Comparison of ENCODE assay signal across 3 cellular contexts in the genomic region with DNA sequence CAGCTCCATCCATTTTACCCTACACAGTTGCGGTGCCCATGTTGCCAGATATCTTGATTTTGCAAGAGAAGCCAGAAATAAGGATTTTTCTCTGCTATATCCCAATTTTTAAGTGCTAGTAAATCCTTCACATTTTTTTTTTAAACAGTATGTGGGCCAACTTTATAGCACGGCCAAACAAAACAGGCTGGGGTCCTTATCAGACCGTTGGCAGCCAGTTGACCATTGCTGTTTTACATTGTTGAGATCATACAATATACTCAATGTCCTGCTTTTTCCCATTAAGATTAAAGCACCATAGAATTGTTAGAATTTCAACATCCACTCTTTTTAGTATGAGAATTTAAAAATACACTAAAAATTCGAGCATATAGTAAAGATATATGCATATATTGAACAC.
"Had no signal": no experiment of that assay in that cellular context is flagged by ENCODE, and none has a peak within 500 bp of the region (broad histone marks: within the 10 kb centered on the region; RNA-seq: fewer than 3 reads in every experiment).

No MANE protein-coding gene starts in this region.

- H3K4me3 ChIP-seq: GM12878 had no signal

- ATAC-seq: GM12878 had no signal

- DNase-seq: GDM1, GF-D8 had no signal
